In the genomic region with DNA sequence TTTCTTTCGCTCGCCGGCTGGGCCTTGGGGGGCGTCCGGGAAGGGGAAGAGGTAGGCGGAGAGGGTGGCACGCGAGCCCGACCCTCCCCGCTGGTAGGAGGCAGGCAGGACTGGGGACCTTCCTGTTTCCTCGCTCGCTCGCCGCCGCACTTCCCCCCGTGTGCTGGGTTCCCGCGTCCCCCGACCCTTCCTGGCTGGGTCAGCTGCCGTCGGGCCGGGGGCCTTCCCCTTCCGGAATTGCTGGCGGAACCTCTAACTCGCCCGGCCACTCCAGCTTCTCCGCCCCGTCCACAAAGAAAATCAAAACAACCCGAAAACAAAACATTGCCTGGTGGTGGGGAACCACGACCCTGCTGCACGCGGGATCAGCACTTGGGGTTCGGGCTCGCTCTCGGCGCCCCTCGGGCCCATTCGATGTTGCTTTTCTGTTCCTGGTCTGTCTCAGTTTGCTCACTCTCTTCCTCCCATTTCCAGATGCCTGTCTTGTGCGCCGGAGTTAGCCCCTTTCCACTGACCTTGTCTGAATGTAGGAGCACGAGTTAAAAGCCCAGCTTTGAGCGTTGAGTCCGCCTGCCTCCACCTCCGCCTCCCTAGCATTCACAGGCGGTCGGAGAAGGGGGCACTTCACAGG, we compare ENCODE assay signal across 8 cellular contexts. TPM values are rescaled to one million over a fixed set of nuclear protein-coding genes. Genes with fewer than 3 reads are reported as not detected.
DNase-seq lines count a peak whose midpoint lies in the region; ATAC-seq and TF ChIP-seq lines count a peak whose summit lies in the region.

No MANE protein-coding gene starts in this region.

- H3K27me3 ChIP-seq in ACC112 (ENCODE audit: insufficient read depth, low read length) (no peaks in the 10 kb centered on the region), aorta (ENCODE audit: control insufficient read depth in 1 of 2, insufficient read depth in 2 of 2, low read length in 1 of 2) (no peaks in the 10 kb centered on the region)

- H3K27ac ChIP-seq in ACC112 (ENCODE audit: low read depth, low read length) (peak overlapping the region; percentile 81), aorta (ENCODE audit: low read depth in 1 of 2, low read length in 2 of 2) (peak overlapping the region; percentile 47 to 81)

- H3K79me2 ChIP-seq in ACC112 (ENCODE audit: control insufficient read depth, insufficient read depth, low read length, unreplicated experiment), result peaks cover 60% of the 10 kb centered on the region

- H3K36me3 ChIP-seq in ACC112 (ENCODE audit: insufficient read depth, low read length) (peaks cover 7% of the 10 kb centered on the region; the same call in 1 of the 2 replicates), aorta (ENCODE audit: control insufficient read depth in 1 of 2, insufficient read depth in 2 of 2, low read length in 1 of 2) (no peaks in the 10 kb centered on the region)

- DNase-seq in GM12865 (ENCODE audit: low read depth), result peak; percentile 74
- DNase-seq in NCI-H146 (lab: John Stamatoyannopoulos, UW), result peak; percentile 50
- peak; percentile 84 for DNase-seq in Right ventricle myocardium inferior (ENCODE audit: missing footprints)
- no peak for DNase-seq in omental fat pad (ENCODE audit: low spot score)
- DNase-seq in aorta, result peak; percentile 83 to 87

- H3K9me3 ChIP-seq in aorta (ENCODE audit: control insufficient read depth, low read length), result no peaks in the 10 kb centered on the region

- H2AFZ ChIP-seq in ACC112 (ENCODE audit: low read length, unreplicated experiment), result peak overlapping the region; percentile 72

- peak overlapping the region; percentile 100 for H3K4me3 Mint-ChIP-seq in activated naive CD8-positive, alpha-beta T cell

- peak; percentile 42 for ATAC-seq in HG02759 (IDR thresholded peaks at IDR 0.05; ENCODE audit: unreplicated experiment)
- peak; percentile 43 for ATAC-seq in Right ventricle myocardium inferior
- peak; percentile 54 for ATAC-seq in omental fat pad (ENCODE audit: low FRiP score)
- ATAC-seq in aorta (ENCODE audit: low FRiP score), result peak; percentile 79

- peak overlapping the region; percentile 92 for H3K4me3 ChIP-seq in ACC112 (ENCODE audit: low read depth, low read length)
- peak overlapping the region; percentile 92 for H3K4me3 ChIP-seq in GM12865 (ENCODE audit: low read depth, low read length)
- peak overlapping the region; percentile 47 to 82 for H3K4me3 ChIP-seq in aorta (ENCODE audit: low read length in 2 of 2)

- H3K27me3 Mint-ChIP-seq in activated naive CD8-positive, alpha-beta T cell, result peaks cover 2% of the 10 kb centered on the region

- WGBS in aorta, 2 donors, result 0 to 1% methylated on average over 41 to 46 of the region's 46 CpGs

- intact Hi-C loops in Right ventricle myocardium inferior (cut with DNase I) (no loop called here), aorta (cut with DNase I) (no loop called here)

- peak overlapping the region; percentile 98 for H3K27ac Mint-ChIP-seq in activated naive CD8-positive, alpha-beta T cell

- H3K36me3 Mint-ChIP-seq in activated naive CD8-positive, alpha-beta T cell, result peaks cover 7% of the 10 kb centered on the region

- TF ChIP-seq CTCF in GM12865 (IDR thresholded peaks at IDR 0.05; ENCODE audit: insufficient read depth, low read depth, low read length, missing control alignments) (no peak), omental fat pad (IDR thresholded peaks at IDR 0.05) (no peak)

- peaks cover 49% of the 10 kb centered on the region for H3K4me1 Mint-ChIP-seq in activated naive CD8-positive, alpha-beta T cell (ENCODE audit: low read depth)

- H3K4me1 ChIP-seq in ACC112 (ENCODE audit: control insufficient read depth, insufficient read depth, low read length, unreplicated experiment) (peaks cover 15% of the 10 kb centered on the region), aorta (ENCODE audit: control insufficient read depth in 1 of 2, insufficient read depth in 2 of 2, low read length in 2 of 2) (peaks cover 0 to 3% of the 10 kb centered on the region in 2 donors)

- H3K9me3 Mint-ChIP-seq in activated naive CD8-positive, alpha-beta T cell (ENCODE audit: low read depth), result no peaks in the 10 kb centered on the region

RNA-seq across cellular contexts. Expression of a gene that starts 0.6 kb away (rescaled TPM):
- total RNA-seq in Right ventricle myocardium inferior (141 TPM), omental fat pad (100 to 1,000 TPM; 113 to 169 (median 133) TPM), aorta (100 to 1,000 TPM; 161 to 184 TPM)
- polyA plus RNA-seq in aorta, result 10 to 100 TPM; 48.4 to 71.6 TPM
